18 cellular contexts compared by ENCODE assay signal in genomic region chr4:64305565-64306254, GRCh38.
"Had no signal": no experiment of that assay in that cellular context is flagged by ENCODE, and none has a peak within 500 bp of the region (broad histone marks: within the 10 kb centered on the region; RNA-seq: fewer than 3 reads in every experiment).

No MANE protein-coding gene starts in this region.

- H3K27ac ChIP-seq: colonic mucosa, ovary, suprapubic skin, upper lobe of left lung had no signal

- H3K27me3 ChIP-seq: colonic mucosa, ovary, suprapubic skin, upper lobe of left lung had no signal

- H3K9me3 ChIP-seq: colonic mucosa, ovary, suprapubic skin had no signal

- H3K4me3 ChIP-seq: colonic mucosa, lung, ovary, suprapubic skin, upper lobe of left lung had no signal

- DNase-seq: activated B cell treated with CpG ODN at 0.5 μM for 24 hours; activated CD4-positive, alpha-beta T cell treated with anti-CD3 and anti-CD28 coated beads for 48 hours; activated CD8-positive, alpha-beta memory T cell treated with anti-CD3 and anti-CD28 coated beads, Interleukin-2, amount 50 U/mL, for 48 hours; activated CD8-positive, alpha-beta T cell treated with anti-CD3 and anti-CD28 coated beads for 36 hours; activated gamma-delta T cell; activated T-cell treated with anti-CD3 and anti-CD28 coated beads, Interleukin-2, amount 50 U/mL, for 72 hours; caudate nucleus; colonic mucosa; left cardiac atrium; naive B cell; ovary; stimulated activated naive CD8-positive, alpha-beta T cell treated with anti-CD3 and anti-CD28 coated beads, Interleukin-15, Interleukin-2, amounts not matched to agents 100 U/mL and 50 U/mL, for 24 hours; upper lobe of left lung had no signal

- ATAC-seq: activated CD8-positive, alpha-beta T cell treated with anti-CD3 and anti-CD28 coated beads for 36 hours; activated naive CD4-positive, alpha-beta T cell treated with anti-CD3 and anti-CD28 coated beads, Interleukin-2, amount 50 U/mL, for 72 hours; activated T-cell treated with anti-CD3 and anti-CD28 coated beads, Interleukin-2, amount 50 U/mL, for 72 hours; esophagus mucosa; sciatic nerve; stimulated activated naive CD8-positive, alpha-beta T cell treated with anti-CD3 and anti-CD28 coated beads, Interleukin-15, Interleukin-2, amounts not matched to agents 100 U/mL and 50 U/mL, for 24 hours had no signal

- H3K36me3 ChIP-seq: colonic mucosa, ovary, suprapubic skin, upper lobe of left lung had no signal

- H3K4me1 ChIP-seq: colonic mucosa, suprapubic skin, upper lobe of left lung had no signal
